Comparison of ENCODE assay signal across 8 cellular contexts in the genomic region with DNA sequence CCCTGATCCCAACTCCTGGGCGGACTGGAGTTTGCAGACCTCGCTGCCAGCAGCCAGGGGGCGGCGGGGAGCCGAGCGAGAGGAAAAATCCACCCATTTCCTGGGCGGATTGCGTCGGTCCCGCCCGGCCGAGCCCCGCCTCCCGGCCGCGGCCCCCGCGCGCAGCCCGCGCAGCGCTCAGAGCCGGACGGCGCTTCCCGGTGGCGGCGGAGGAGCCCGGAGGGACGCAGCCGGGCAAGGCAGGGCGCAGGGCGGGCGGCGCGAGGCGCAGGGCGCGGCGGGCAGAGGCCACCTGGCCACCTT. TPM values are rescaled to one million over a fixed set of nuclear protein-coding genes. Genes with fewer than 3 reads are reported as not detected.
DNase-seq lines count a peak whose midpoint lies in the region; ATAC-seq and TF ChIP-seq lines count a peak whose summit lies in the region.

TSS of gene OLFM1 (plus strand) at position 180 of the 303 bp plus-strand sequence. CDS start 322 bp downstream, outside the sequence.

- no peak within 1 kb of the TSS for H3K27ac ChIP-seq in adipose tissue (ENCODE audit: low read depth, low read length)
- no peak within 1 kb of the TSS for H3K27ac ChIP-seq in PC-9

- H3K4me3 ChIP-seq in Loucy (ENCODE audit: low read length, poor library complexity, severe bottlenecking) (no peak within 1 kb of the TSS), PC-9 (no peak within 1 kb of the TSS)

- H3K9me3 Mint-ChIP-seq in progenitor cell of endocrine pancreas (ENCODE audit: low read depth) = no peaks in the 10 kb centered on the region

- no peak within 1 kb of the TSS for H3K27ac Mint-ChIP-seq in progenitor cell of endocrine pancreas

- ATAC-seq in left ventricle myocardium superior (peak; percentile 88), GM19328 (IDR thresholded peaks at IDR 0.05; ENCODE audit: unreplicated experiment) (no peak), GM18861 (IDR thresholded peaks at IDR 0.05; ENCODE audit: unreplicated experiment) (no peak)

- H3K27me3 ChIP-seq in Loucy (ENCODE audit: insufficient read depth, low read length, poor library complexity, severe bottlenecking) = no peaks in the 10 kb centered on the region
- peaks cover 69% of the 10 kb centered on the region for H3K27me3 ChIP-seq in PC-9 (ENCODE audit: insufficient read depth, low read depth)

- no peak within 1 kb of the TSS for H3K4me3 Mint-ChIP-seq in progenitor cell of endocrine pancreas (ENCODE audit: low read depth)

- no peaks in the 10 kb centered on the region for H3K9me2 ChIP-seq in Loucy (replicated peaks; ENCODE audit: low read depth, low read length)
- H3K9me2 ChIP-seq in PC-9 (ENCODE audit: insufficient read depth) = no peaks in the 10 kb centered on the region

- H3K4me2 ChIP-seq in Loucy (ENCODE audit: low read depth, low read length, poor library complexity, severe bottlenecking) (no peak within 1 kb of the TSS), PC-9 (no peak within 1 kb of the TSS)

- H3K4me1 Mint-ChIP-seq in progenitor cell of endocrine pancreas (ENCODE audit: low read depth) = peaks cover 10% of the 10 kb centered on the region

- WGBS in adipose tissue, 3 donors = 0 to 3% (median 1%) methylated on average over 21 to 40 of the region's 40 CpGs

- intact Hi-C loops in left ventricle myocardium superior (cut with micrococcal nuclease) = loop anchor here (5.0 to 10.0 kb wide), 2 partner anchors 255 to 327 kb away; no protein-coding TSS in a partner anchor
- intact Hi-C loops in PC-9 (cut with micrococcal nuclease; ENCODE audit: unreplicated experiment) = no loop called here

- H4K20me1 ChIP-seq in Loucy (ENCODE audit: insufficient read depth, low read length, poor library complexity, severe bottlenecking) (no peaks in the 10 kb centered on the region), PC-9 (ENCODE audit: insufficient read depth) (no peaks in the 10 kb centered on the region)

- BruUV-seq in PC-9 (replicated peaks; lab: Mats Ljungman, UMichigan) = no TSS peak

- no peaks in the 10 kb centered on the region for H3K36me3 Mint-ChIP-seq in progenitor cell of endocrine pancreas (ENCODE audit: insufficient read depth)

- no peaks in the 10 kb centered on the region for H3F3A ChIP-seq in Loucy (ENCODE audit: low read depth)
- no peaks in the 10 kb centered on the region for H3F3A ChIP-seq in PC-9 (ENCODE audit: insufficient read depth, low read depth)

- TF ChIP-seq CTCF in Loucy (conservative IDR thresholded peaks at IDR 0.05; ENCODE audit: low read length) = peak; percentile 22; the same call in 1 of the 2 replicates
- TF ChIP-seq CTCF in progenitor cell of endocrine pancreas (IDR thresholded peaks at IDR 0.05; ENCODE audit: unreplicated experiment) = peak; percentile 64
- no peak for TF ChIP-seq CTCF in PC-9 (conservative IDR thresholded peaks at IDR 0.05)

- H3K9me3 ChIP-seq in Loucy (ENCODE audit: insufficient read depth, low read depth, low read length) (no peaks in the 10 kb centered on the region), PC-9 (ENCODE audit: insufficient read depth, low read depth) (no peaks in the 10 kb centered on the region)

- H3K9ac ChIP-seq in Loucy (ENCODE audit: low read depth, low read length, poor library complexity, severe bottlenecking) = no peak within 1 kb of the TSS

- H3K4me1 ChIP-seq in Loucy (ENCODE audit: insufficient read depth, low read length, poor library complexity, severe bottlenecking) (no peaks in the 10 kb centered on the region), PC-9 (replicated peaks; ENCODE audit: insufficient read depth) (no peaks in the 10 kb centered on the region)

- H3K27me3 Mint-ChIP-seq in progenitor cell of endocrine pancreas = peaks cover 79% of the 10 kb centered on the region

- CTCF ChIA-PET in PC-9 (lab: Charles Lee) = no interaction called here

- H3K79me2 ChIP-seq in Loucy (ENCODE audit: insufficient read depth, low read length) = no peaks in the 10 kb centered on the region
- no peaks in the 10 kb centered on the region for H3K79me2 ChIP-seq in PC-9 (ENCODE audit: low read depth)

- peak; percentile 79 for DNase-seq in ELF-1 (ENCODE audit: low read depth, low spot score)
- DNase-seq in left ventricle myocardium superior = peak; percentile 85
- DNase-seq in progenitor cell of endocrine pancreas (ENCODE audit: low spot score, unreplicated experiment) = peak; percentile 53
- DNase-seq in PC-9 = no peak

- POLR2A ChIA-PET in PC-9 (lab: Charles Lee; ENCODE audit: unreplicated experiment) = no interaction called here

- H3K36me3 ChIP-seq in Loucy (ENCODE audit: insufficient read depth, low read length) (no peaks in the 10 kb centered on the region), PC-9 (ENCODE audit: low read depth) (no peaks in the 10 kb centered on the region)

- H2AFZ ChIP-seq in Loucy (ENCODE audit: low read length) (no peak within 1 kb of the TSS), PC-9 (no peak within 1 kb of the TSS)

RNA-seq across cellular contexts. Expression of gene OLFM1, which starts in this region (rescaled TPM):
- 10 to 100 TPM in 2 of 3 donors, 1 to 10 TPM in 1; 6.5 to 24.8 (median 15.2) TPM for polyA plus RNA-seq in adipose tissue
- total RNA-seq in left ventricle myocardium superior (12.5 TPM), progenitor cell of endocrine pancreas (1.7 and 1.8 TPM in 2 replicates), PC-9 (2021) (not detected in 2 replicates)

Comparison
In these comparisons a context has a peak if more than half of its experiments do, and no peak if none do; other contexts are left out.
1. DNase-seq: peak in ELF-1 (single experiment), left ventricle myocardium superior (single experiment) and progenitor cell of endocrine pancreas (single experiment); none in PC-9 (0 of 2).